25 cellular contexts compared by ENCODE assay signal in genomic region chr1:208350815-208351214, GRCh38.
"Had no signal": no experiment of that assay in that cellular context is flagged by ENCODE, and none has a peak within 500 bp of the region (broad histone marks: within the 10 kb centered on the region; RNA-seq: fewer than 3 reads in every experiment).

No MANE protein-coding gene starts in this region.

- H2AFZ ChIP-seq: hepatocyte had no signal

- H3K27me3 ChIP-seq: hepatocyte, pancreas, sigmoid colon, spleen, suprapubic skin, tibial nerve, uterus had no signal

- H3K27ac ChIP-seq: hepatocyte, lower lobe of right lung, pancreas, prostate gland, sigmoid colon, spleen, suprapubic skin, thoracic aorta, tibial nerve, uterus had no signal

- H3K36me3 ChIP-seq: lower lobe of right lung, pancreas, prostate gland, sigmoid colon, spleen, suprapubic skin, thoracic aorta, tibial nerve, uterus had no signal

- H3K9me3 ChIP-seq: lower lobe of right lung, pancreas, prostate gland, spleen, suprapubic skin, thoracic aorta, tibial nerve, uterus had no signal

- ATAC-seq: left cardiac atrium; left lobe of liver; lower lobe of right lung; naive thymus-derived CD8-positive, alpha-beta T cell; pancreas; right cardiac atrium; stimulated activated effector memory CD8-positive, alpha-beta T cell treated with anti-CD3 and anti-CD28 coated beads, Interleukin-12 subunit alpha, Interleukin-12 subunit beta, amount 100 ng/mL, for 72 hours had no signal

- DNase-seq: islet precursor cell; kidney glomerular epithelial cell; left cardiac atrium; lower lobe of right lung; mammary epithelial cell; mesenchymal stem cell; naive thymus-derived CD8-positive, alpha-beta T cell; nucleus accumbens; pancreas; posterior cingulate gyrus; retina; right cardiac atrium; sigmoid colon; small intestine; spleen; stimulated activated CD4-positive, alpha-beta T cell treated with anti-CD3 and anti-CD28 coated beads, Interleukin-4, amount 100 ng/mL, for 24 hours; stimulated activated naive CD4-positive, alpha-beta T cell; uterus had no signal

- H3K4me2 ChIP-seq: hepatocyte had no signal

- H3K79me2 ChIP-seq: hepatocyte had no signal

- FAIRE-seq: pancreas, small intestine had no signal

- H3K4me3 ChIP-seq: hepatocyte, lower lobe of right lung, pancreas, prostate gland, sigmoid colon, spleen, suprapubic skin, thoracic aorta, tibial nerve, uterus had no signal

- H3K4me1 ChIP-seq: lower lobe of right lung, pancreas, prostate gland, sigmoid colon, spleen, suprapubic skin, tibial nerve, uterus had no signal
